In the genomic region with DNA sequence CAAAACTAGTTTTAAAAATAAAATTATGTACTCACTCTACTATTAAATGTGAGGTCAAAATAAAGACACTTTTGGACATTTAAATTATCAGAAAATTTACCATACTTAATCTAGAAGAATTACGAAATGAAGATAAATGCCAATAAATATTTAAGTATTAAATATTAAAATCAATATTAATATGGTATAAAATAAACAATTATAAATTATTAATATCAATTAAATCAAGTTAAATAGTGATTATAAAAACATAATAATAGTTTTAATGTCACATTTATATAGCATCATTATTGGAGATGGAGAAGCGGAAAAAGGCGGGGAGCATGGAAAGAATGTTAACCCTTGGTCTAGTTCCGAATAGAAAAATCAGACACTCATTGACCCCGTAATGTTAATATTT, we compare ENCODE assay signal across 27 cellular contexts.
"Had no signal": no experiment of that assay in that cellular context is flagged by ENCODE, and none has a peak within 500 bp of the region (broad histone marks: within the 10 kb centered on the region; RNA-seq: fewer than 3 reads in every experiment).

No MANE protein-coding gene starts in this region.

- H3K4me1 Mint-ChIP-seq: activated B cell treated with CpG ODN at 0.5 μM for 24 hours; activated CD4-positive, alpha-beta T cell treated with anti-CD3 and anti-CD28 coated beads, Interleukin-2, amount 10 ng/mL, durations not matched to agents 24 days and 14 days; activated CD8-positive, alpha-beta memory T cell treated with anti-CD3 and anti-CD28 coated beads, Interleukin-2, amount 10 ng/mL, durations not matched to agents 7 days and 5 days; activated naive CD8-positive, alpha-beta T cell treated with anti-CD3 and anti-CD28 coated beads, Interleukin-2, amount 50 U/mL, for 24 hours; brain; central memory CD8-positive, alpha-beta T cell had no signal

- H3K36me3 ChIP-seq: SJSA1 had no signal

- FAIRE-seq: astrocyte, RCC 7860 had no signal

- H3K27me3 ChIP-seq: SJSA1 had no signal

- ATAC-seq: activated CD8-positive, alpha-beta memory T cell treated with anti-CD3 and anti-CD28 coated beads, Interleukin-2, amount 10 ng/mL, durations not matched to agents 7 days and 5 days; activated naive CD4-positive, alpha-beta T cell treated with anti-CD3 and anti-CD28 coated beads, Interleukin-2, amount 50 U/mL, for 72 hours; activated naive CD8-positive, alpha-beta T cell treated with anti-CD3 and anti-CD28 coated beads, Interleukin-2, amount 50 U/mL, for 24 hours; SK-N-SH treated with all-trans-retinoic acid at 6 μM for 48 hours had no signal

- DNase-seq: activated B cell treated with CpG ODN at 0.5 μM for 24 hours; activated CD4-positive, alpha-beta T cell treated with anti-CD3 and anti-CD28 coated beads for 1 hour; activated CD4-positive, alpha-beta T cell treated with anti-CD3 and anti-CD28 coated beads, Interleukin-2, amount 10 ng/mL, durations not matched to agents 24 days and 14 days; activated CD4-positive, alpha-beta T cell treated with anti-CD3 and anti-CD28 coated beads, Interleukin-2, amount 50 U/mL, for 48 hours; activated CD8-positive, alpha-beta memory T cell treated with anti-CD3 and anti-CD28 coated beads, Interleukin-2, amount 10 ng/mL, durations not matched to agents 7 days and 5 days; activated effector memory CD4-positive, alpha-beta T cell treated with Interleukin-2 at 50 U/mL for 16 hours; activated naive CD4-positive, alpha-beta T cell; activated naive CD8-positive, alpha-beta T cell treated with anti-CD3 and anti-CD28 coated beads, Interleukin-2, amount 50 U/mL, for 24 hours; activated T-cell treated with anti-CD3 and anti-CD28 coated beads, Interleukin-2, amount 50 U/mL, for 24 hours; amygdala; KBM-7; NCI-H1092; NCI-H1417; NCI-H1930; NCI-H2171; NCI-H226; NCI-H526; SHP77 had no signal

- H3K27me3 Mint-ChIP-seq: activated B cell treated with CpG ODN at 0.5 μM for 24 hours; activated CD4-positive, alpha-beta T cell treated with anti-CD3 and anti-CD28 coated beads, Interleukin-2, amount 10 ng/mL, durations not matched to agents 24 days and 14 days; activated CD8-positive, alpha-beta memory T cell treated with anti-CD3 and anti-CD28 coated beads, Interleukin-2, amount 10 ng/mL, durations not matched to agents 7 days and 5 days; activated naive CD8-positive, alpha-beta T cell treated with anti-CD3 and anti-CD28 coated beads, Interleukin-2, amount 50 U/mL, for 24 hours; activated T-cell treated with anti-CD3 and anti-CD28 coated beads, Interleukin-2, amount 50 U/mL, for 24 hours; central memory CD8-positive, alpha-beta T cell had no signal

- H3K36me3 Mint-ChIP-seq: activated CD8-positive, alpha-beta memory T cell treated with anti-CD3 and anti-CD28 coated beads, Interleukin-2, amount 10 ng/mL, durations not matched to agents 7 days and 5 days; activated naive CD4-positive, alpha-beta T cell treated with anti-CD3 and anti-CD28 coated beads, Interleukin-2, amount 50 U/mL, for 72 hours; brain had no signal

- H3K4me3 Mint-ChIP-seq: activated B cell treated with CpG ODN at 0.5 μM for 24 hours; activated CD4-positive, alpha-beta T cell treated with anti-CD3 and anti-CD28 coated beads, Interleukin-2, amount 10 ng/mL, durations not matched to agents 24 days and 14 days; activated CD8-positive, alpha-beta memory T cell treated with anti-CD3 and anti-CD28 coated beads, Interleukin-2, amount 10 ng/mL, durations not matched to agents 7 days and 5 days; activated naive CD8-positive, alpha-beta T cell treated with anti-CD3 and anti-CD28 coated beads, Interleukin-2, amount 50 U/mL, for 24 hours; activated T-cell treated with anti-CD3 and anti-CD28 coated beads, Interleukin-2, amount 50 U/mL, for 24 hours; activated T-helper 1 cell treated with anti-CD3 and anti-CD28 coated beads, Interleukin-12 subunit alpha, Interleukin-12 subunit beta, Interleukin-2, Interleukin-4 antibody, amounts not matched to agents 30 ng/mL and 10 ng/mL and 1 ng/mL, durations not matched to agents 14 hours and 24 hours and 36 hours; central memory CD8-positive, alpha-beta T cell; T-helper 1 cell treated with Interleukin-12 subunit alpha and Interleukin-12 subunit beta and Interleukin-4 antibody, amounts not matched to agents 30 μg/mL and 1 μg/mL, for 36 hours had no signal

- H3K4me3 ChIP-seq: SJSA1 had no signal

- H3K27ac Mint-ChIP-seq: activated B cell treated with CpG ODN at 0.5 μM for 24 hours; activated CD4-positive, alpha-beta T cell treated with anti-CD3 and anti-CD28 coated beads, Interleukin-2, amount 10 ng/mL, durations not matched to agents 24 days and 14 days; activated CD8-positive, alpha-beta memory T cell treated with anti-CD3 and anti-CD28 coated beads, Interleukin-2, amount 10 ng/mL, durations not matched to agents 7 days and 5 days; activated naive CD8-positive, alpha-beta T cell treated with anti-CD3 and anti-CD28 coated beads, Interleukin-2, amount 50 U/mL, for 24 hours; activated T-cell treated with anti-CD3 and anti-CD28 coated beads, Interleukin-2, amount 50 U/mL, for 24 hours; activated T-helper 1 cell treated with anti-CD3 and anti-CD28 coated beads, Interleukin-12 subunit alpha, Interleukin-12 subunit beta, Interleukin-2, Interleukin-4 antibody, amounts not matched to agents 30 ng/mL and 10 ng/mL and 1 ng/mL, durations not matched to agents 14 hours and 24 hours and 36 hours; T-helper 1 cell treated with Interleukin-12 subunit alpha and Interleukin-12 subunit beta and Interleukin-4 antibody, amounts not matched to agents 30 μg/mL and 1 μg/mL, for 36 hours had no signal

- H3K27ac ChIP-seq: SJSA1 had no signal

- H3K9me3 ChIP-seq: SJSA1 had no signal

- H3K4me1 ChIP-seq: SJSA1 had no signal
